ENCODE assay signal across 10 cellular contexts in genomic region chr10:95247200-95247880, GRCh38. TPM values are rescaled to one million over a fixed set of nuclear protein-coding genes. Genes with fewer than 3 reads are reported as not detected.
DNase-seq lines count a peak whose midpoint lies in the region; ATAC-seq and TF ChIP-seq lines count a peak whose summit lies in the region.
"Had no signal": no experiment of that assay in that cellular context is flagged by ENCODE, and none has a peak within 500 bp of the region (broad histone marks: within the 10 kb centered on the region; RNA-seq: fewer than 3 reads in every experiment).

No MANE protein-coding gene starts in this region.

- peak overlapping the region; percentile 98 for H3K27ac Mint-ChIP-seq in mesothelial cell of epicardium

- ATAC-seq in left ventricle myocardium superior (no peak), GM21576 (IDR thresholded peaks at IDR 0.05; ENCODE audit: unreplicated experiment) (no peak)

- no peaks in the 10 kb centered on the region for H3K27me3 ChIP-seq in left ventricle myocardium inferior (ENCODE audit: low read depth)
- H3K27me3 ChIP-seq: BE2C had no signal

- no peak overlapping the region for H3K4me3 ChIP-seq in left ventricle myocardium inferior
- H3K4me3 ChIP-seq in coronary artery: no peak overlapping the region

- TF ChIP-seq CTCF in left ventricle myocardium inferior (IDR thresholded peaks at IDR 0.05; ENCODE audit: borderline replicate concordance) (no peak), coronary artery (IDR thresholded peaks at IDR 0.05) (no peak), mesothelial cell of epicardium (IDR thresholded peaks at IDR 0.05; ENCODE audit: unreplicated experiment) (no peak)

- no peaks in the 10 kb centered on the region for H3K27me3 Mint-ChIP-seq in mesothelial cell of epicardium (ENCODE audit: low read depth)

- H3K36me3 Mint-ChIP-seq in mesothelial cell of epicardium: peaks cover 11% of the 10 kb centered on the region

- H3K36me3 ChIP-seq in left ventricle myocardium inferior: peaks cover 58% of the 10 kb centered on the region
- H3K36me3 ChIP-seq: BE2C had no signal

- H3K27ac ChIP-seq in left ventricle myocardium inferior (replicated peaks): peak overlapping the region; percentile 78
- H3K27ac ChIP-seq in coronary artery: peak overlapping the region; percentile 44 to 85

- no peaks in the 10 kb centered on the region for H3K9me3 Mint-ChIP-seq in mesothelial cell of epicardium

- H3K9me3 ChIP-seq in left ventricle myocardium inferior (replicated peaks): no peaks in the 10 kb centered on the region
- H3K9me3 ChIP-seq: BE2C had no signal

- H3K4me1 Mint-ChIP-seq in mesothelial cell of epicardium: peaks cover 22% of the 10 kb centered on the region

- peaks cover 76% of the 10 kb centered on the region for H3K4me1 ChIP-seq in left ventricle myocardium inferior
- H3K4me1 ChIP-seq: BE2C had no signal

- H3K4me3 Mint-ChIP-seq in mesothelial cell of epicardium: peak overlapping the region; percentile 10

- DNase-seq in left ventricle myocardium inferior: no peak
- no peak for DNase-seq in left ventricle myocardium superior
- no peak for DNase-seq in coronary artery (ENCODE audit: low spot score)
- no peak for DNase-seq in mesothelial cell of epicardium (ENCODE audit: low spot score in 2 of 2, unreplicated experiment in 2 of 2)
- no peak for DNase-seq in NCI-H69 (lab: John Stamatoyannopoulos, UW)
- DNase-seq in stimulated activated CD4-positive, alpha-beta T cell treated with anti-CD3 and anti-CD28 coated beads, Interleukin-15, amount 100 ng/mL, for 24 hours: no peak
- no peak for DNase-seq in activated naive CD4-positive, alpha-beta T cell treated with anti-CD3 and anti-CD28 coated beads, Interleukin-2, amount 50 U/mL, for 16 hours

- intact Hi-C loops in left ventricle myocardium inferior (cut with micrococcal nuclease) (loop anchor here (5.0 kb wide), 1 partner anchor 115 kb away; no protein-coding TSS in a partner anchor), left ventricle myocardium superior (cut with micrococcal nuclease) (loop anchor here (2.0 to 5.0 kb wide), 2 partner anchors 39 to 115 kb away; no protein-coding TSS in a partner anchor)

RNA-seq across cellular contexts. Expression of gene PDLIM1, which starts 43.5 kb away (rescaled TPM):
- total RNA-seq in left ventricle myocardium inferior: 358 TPM
- 231 TPM for total RNA-seq in left ventricle myocardium superior
- 121 to 131 TPM (median 122 TPM) in 3 replicates for total RNA-seq in mesothelial cell of epicardium

RNA-seq across cellular contexts. Expression of gene ACSM6, which starts 53.3 kb away (rescaled TPM):
- total RNA-seq in left ventricle myocardium inferior (not detected), left ventricle myocardium superior (not detected), mesothelial cell of epicardium (not detected in 3 replicates)
- total RNA-seq: left lobe of liver had no signal
